15 cellular contexts compared by ENCODE assay signal in the genomic region with DNA sequence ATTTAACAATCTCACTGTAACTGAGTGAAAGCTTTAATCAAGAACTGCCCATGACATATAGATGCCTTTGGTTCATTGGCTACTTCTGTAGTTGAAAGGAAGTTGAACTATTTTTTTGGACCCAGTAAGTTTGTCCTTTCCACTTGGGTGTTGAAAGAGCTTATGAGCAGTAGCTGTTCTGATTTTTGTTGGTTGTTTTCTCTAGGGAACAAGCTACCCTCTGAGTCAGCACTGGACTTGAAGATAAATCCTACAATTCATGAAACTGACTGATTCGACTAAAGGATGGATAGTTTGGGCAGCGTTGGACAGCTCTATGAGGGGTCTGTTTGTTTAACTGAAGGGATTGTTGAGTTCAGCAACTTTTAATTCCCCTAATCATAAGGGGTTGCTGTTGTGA.
DNase-seq lines count a peak whose midpoint lies in the region; TF ChIP-seq lines count a peak whose summit lies in the region.
"Had no signal": no experiment of that assay in that cellular context is flagged by ENCODE, and none has a peak within 500 bp of the region (broad histone marks: within the 10 kb centered on the region; RNA-seq: fewer than 3 reads in every experiment).

No MANE protein-coding gene starts in this region.

- no peak overlapping the region for H2AFZ ChIP-seq in PC-9

- H3F3A ChIP-seq in PC-9 (ENCODE audit: insufficient read depth, low read depth) = peaks cover 6% of the 10 kb centered on the region; the same call in 1 of the 2 replicates

- no peak overlapping the region for H3K4me2 ChIP-seq in PC-9
- H3K4me2 ChIP-seq: SK-N-SH had no signal

- no peaks in the 10 kb centered on the region for H3K79me2 ChIP-seq in PC-9 (ENCODE audit: low read depth)

- H3K4me1 ChIP-seq in PC-9 (replicated peaks; ENCODE audit: insufficient read depth) = no peaks in the 10 kb centered on the region
- H3K4me1 ChIP-seq: psoas muscle, thyroid gland had no signal

- H3K27ac Mint-ChIP-seq in osteocyte (ENCODE audit: unreplicated experiment) (peak overlapping the region; percentile 48), endothelial cell (ENCODE audit: unreplicated experiment) (no peak overlapping the region)
- H3K27ac Mint-ChIP-seq: activated CD8-positive, alpha-beta T cell treated with anti-CD3 and anti-CD28 coated beads, Interleukin-2, amount 10 ng/mL, durations not matched to agents 7 days and 5 days had no signal

- POLR2A ChIA-PET in PC-9 (lab: Charles Lee; ENCODE audit: unreplicated experiment) = interaction anchor here (0.6 to 0.7 kb wide), 3 partner anchors 13 to 137 kb away, joined by 3 to 7 read pairs (median 5); no protein-coding TSS in a partner anchor

- CTCF ChIA-PET in PC-9 (lab: Charles Lee) = no interaction called here

- peaks cover 8% of the 10 kb centered on the region for H3K4me1 Mint-ChIP-seq in osteocyte (ENCODE audit: unreplicated experiment)
- peaks cover 16% of the 10 kb centered on the region for H3K4me1 Mint-ChIP-seq in endothelial cell (ENCODE audit: unreplicated experiment)

- H3K4me3 ChIP-seq in PC-9 = no peak overlapping the region
- H3K4me3 ChIP-seq: psoas muscle, thyroid gland had no signal

- peaks cover 11% of the 10 kb centered on the region for H3K36me3 ChIP-seq in PC-9 (ENCODE audit: low read depth)
- H3K36me3 ChIP-seq: thyroid gland had no signal

- intact Hi-C loops in PC-9 (cut with micrococcal nuclease; ENCODE audit: unreplicated experiment) = no loop called here

- H3K27ac ChIP-seq in PC-9 = no peak overlapping the region
- H3K27ac ChIP-seq: psoas muscle, thyroid gland had no signal

- DNase-seq in GM03348 (ENCODE audit: low spot score) (peak; percentile 7), SK-MEL-5 (ENCODE audit: low read depth, low spot score) (peak; percentile 19), fibroblast of the conjunctiva (ENCODE audit: low read depth) (peak; percentile 55), osteocyte (ENCODE audit: extremely low spot score, unreplicated experiment) (no peak), AML-193 (lab: John Stamatoyannopoulos, UW) (no peak), PC-9 (no peak), endothelial cell (ENCODE audit: low spot score) (no peak)
- DNase-seq: activated CD8-positive, alpha-beta T cell treated with anti-CD3 and anti-CD28 coated beads, Interleukin-2, amount 10 ng/mL, durations not matched to agents 7 days and 5 days; CD8-positive, alpha-beta memory T cell; immature natural killer cell; NCI-H2227 treated with DMSO at 0.1 percent for 48 hours; psoas muscle; SK-N-SH; stimulated activated CD4-positive, alpha-beta T cell treated with anti-CD3 and anti-CD28 coated beads, Interleukin-1b, Interleukin-23, amount 100 ng/mL, for 48 hours; thyroid gland had no signal

- no peaks in the 10 kb centered on the region for H3K9me2 ChIP-seq in PC-9 (ENCODE audit: insufficient read depth)
- H3K9me2 ChIP-seq: SK-N-SH had no signal

- in situ Hi-C loops in SK-MEL-5 (cut with HindIII; ENCODE audit: low pct_unique_long_range_greater_than_20kb, low sequenced_read_pairs) = no loop called here

- H3K9me3 Mint-ChIP-seq in osteocyte (ENCODE audit: unreplicated experiment) (no peaks in the 10 kb centered on the region), endothelial cell (ENCODE audit: unreplicated experiment) (no peaks in the 10 kb centered on the region)
- H3K9me3 Mint-ChIP-seq: CD8-positive, alpha-beta memory T cell had no signal

- no peak overlapping the region for H3K4me3 Mint-ChIP-seq in osteocyte (ENCODE audit: unreplicated experiment)
- H3K4me3 Mint-ChIP-seq in endothelial cell (ENCODE audit: unreplicated experiment) = no peak overlapping the region
- H3K4me3 Mint-ChIP-seq: activated CD8-positive, alpha-beta T cell treated with anti-CD3 and anti-CD28 coated beads, Interleukin-2, amount 10 ng/mL, durations not matched to agents 7 days and 5 days; CD8-positive, alpha-beta memory T cell; immature natural killer cell had no signal

- no TSS peak for BruUV-seq in PC-9 (replicated peaks; lab: Mats Ljungman, UMichigan)

- no peaks in the 10 kb centered on the region; the same call in 1 of the 2 replicates for H3K9me3 ChIP-seq in PC-9 (ENCODE audit: insufficient read depth, low read depth)
- H3K9me3 ChIP-seq: psoas muscle, SK-N-SH, thyroid gland had no signal

- H3K36me3 Mint-ChIP-seq in osteocyte (ENCODE audit: unreplicated experiment) (peaks cover 39% of the 10 kb centered on the region), endothelial cell (ENCODE audit: low read depth, unreplicated experiment) (peaks cover 3% of the 10 kb centered on the region)

- H4K20me1 ChIP-seq in PC-9 (ENCODE audit: insufficient read depth) = 0 out of 2 replicates have a peak, but pooled peaks cover 4% of the 10 kb centered on the region

- TF ChIP-seq CTCF in osteocyte (IDR thresholded peaks at IDR 0.05) (no peak), PC-9 (conservative IDR thresholded peaks at IDR 0.05) (no peak), endothelial cell (IDR thresholded peaks at IDR 0.05; ENCODE audit: unreplicated experiment) (no peak)

- H3K27me3 ChIP-seq in PC-9 (ENCODE audit: insufficient read depth, low read depth) = no peaks in the 10 kb centered on the region
- H3K27me3 ChIP-seq: thyroid gland had no signal

- H3K27me3 Mint-ChIP-seq in osteocyte (ENCODE audit: unreplicated experiment) = no peaks in the 10 kb centered on the region
- no peaks in the 10 kb centered on the region for H3K27me3 Mint-ChIP-seq in endothelial cell (ENCODE audit: unreplicated experiment)
- H3K27me3 Mint-ChIP-seq: CD8-positive, alpha-beta memory T cell had no signal

Comparison
In these comparisons a context has a peak if more than half of its experiments do, and no peak if none do; other contexts are left out.
1. DNase-seq: peak in GM03348 (single experiment), SK-MEL-5 (single experiment) and fibroblast of the conjunctiva (single experiment); none in osteocyte (single experiment), AML-193 (0 of 2), PC-9 (0 of 2) and endothelial cell (single experiment).